ENCODE assay signal across 28 cellular contexts in genomic region chr7:140261522-140261921, GRCh38.
DNase-seq lines count a peak whose midpoint lies in the region; ATAC-seq, FAIRE-seq and TF ChIP-seq lines count a peak whose summit lies in the region.
"Had no signal": no experiment of that assay in that cellular context is flagged by ENCODE, and none has a peak within 500 bp of the region (broad histone marks: within the 10 kb centered on the region; RNA-seq: fewer than 3 reads in every experiment).

No MANE protein-coding gene starts in this region.

- H3K27me3 ChIP-seq in heart left ventricle = peaks cover 0 to 3% (median 0%) of the 10 kb centered on the region in 9 donors
- peaks cover 2% of the 10 kb centered on the region for H3K27me3 ChIP-seq in bronchial epithelial cell (ENCODE audit: control insufficient read depth, insufficient read depth, low read length)
- no peaks in the 10 kb centered on the region for H3K27me3 ChIP-seq in prostate gland (replicated peaks; ENCODE audit: insufficient read depth)
- H3K27me3 ChIP-seq: sigmoid colon, SJCRH30, upper lobe of right lung had no signal

- TF ChIP-seq CTCF in heart left ventricle (IDR thresholded peaks at IDR 0.05) = no peak
- TF ChIP-seq CTCF in NB4 (IDR thresholded peaks at IDR 0.05; ENCODE audit: low read depth, low read length) = no peak
- no peak for TF ChIP-seq CTCF in bronchial epithelial cell (IDR thresholded peaks at IDR 0.05; ENCODE audit: insufficient read depth, low read length, severe bottlenecking)
- TF ChIP-seq CTCF in prostate gland (IDR thresholded peaks at IDR 0.05) = no peak

- H3K4me1 ChIP-seq in heart left ventricle (peaks cover 0 to 12% (median 0%) of the 10 kb centered on the region in 12 donors), prostate gland (replicated peaks) (no peaks in the 10 kb centered on the region)
- H3K4me1 ChIP-seq: sigmoid colon, SJCRH30, upper lobe of right lung had no signal

- ATAC-seq in heart left ventricle = no peak
- no peak for ATAC-seq in Right ventricle myocardium superior (ENCODE audit: poor library complexity)
- no peak for ATAC-seq in stimulated activated effector memory CD8-positive, alpha-beta T cell treated with anti-CD3 and anti-CD28 coated beads, Interleukin-12 subunit alpha, Interleukin-12 subunit beta, amount 100 ng/mL, for 72 hours
- ATAC-seq: stimulated activated naive CD8-positive, alpha-beta T cell treated with anti-CD3 and anti-CD28 coated beads, Interleukin-15, amount 100 ng/mL, for 72 hours; upper lobe of right lung had no signal

- H3K27ac ChIP-seq in heart left ventricle = peak overlapping the region in 7 of 12 donors; percentile 13 to 61 (median 50)
- no peak overlapping the region for H3K27ac ChIP-seq in prostate gland
- H3K27ac ChIP-seq: coronary artery, HL-60, sigmoid colon, SJCRH30, upper lobe of right lung had no signal

- peak; percentile 40 for FAIRE-seq in bronchial epithelial cell (lab: Jason Lieb, UNC)
- FAIRE-seq: GM19239 had no signal

- no peak overlapping the region for H3K4me3 ChIP-seq in heart left ventricle
- no peak overlapping the region for H3K4me3 ChIP-seq in NB4 (ENCODE audit: low read depth, low read length)
- no peak overlapping the region for H3K4me3 ChIP-seq in bronchial epithelial cell (ENCODE audit: low read depth, low read length)
- no peak overlapping the region for H3K4me3 ChIP-seq in prostate gland
- H3K4me3 ChIP-seq: coronary artery, sigmoid colon, SJCRH30, upper lobe of right lung had no signal

- peaks cover 35% of the 10 kb centered on the region for H3K4me1 Mint-ChIP-seq in stimulated activated effector memory CD8-positive, alpha-beta T cell treated with anti-CD3 and anti-CD28 coated beads, Interleukin-12 subunit alpha, Interleukin-12 subunit beta, amount 100 ng/mL, for 72 hours
- H3K4me1 Mint-ChIP-seq: brain, mesothelial cell of epicardium had no signal

- TF ChIP-seq POLR2A in heart left ventricle (IDR thresholded peaks at IDR 0.05) = no peak
- TF ChIP-seq POLR2A in NB4 (IDR thresholded peaks at IDR 0.05; ENCODE audit: extremely low read depth, insufficient read length) = no peak
- no peak for TF ChIP-seq POLR2A in prostate gland (IDR thresholded peaks at IDR 0.05)

- intact Hi-C loops in heart left ventricle (cut with DNase I) (no loop called here), Right ventricle myocardium superior (cut with DNase I) (no loop called here), prostate gland (cut with DNase I) (no loop called here)

- WGBS in heart left ventricle, 4 donors = 62 to 70% (median 68%) methylated on average over 1 of the region's 1 CpG
- 91% methylated on average over 1 of the region's 1 CpG for WGBS in prostate gland

- peaks cover 4% of the 10 kb centered on the region for H3K9me3 Mint-ChIP-seq in stimulated activated effector memory CD8-positive, alpha-beta T cell treated with anti-CD3 and anti-CD28 coated beads, Interleukin-12 subunit alpha, Interleukin-12 subunit beta, amount 100 ng/mL, for 72 hours

- peak overlapping the region; percentile 17 for H3K27ac Mint-ChIP-seq in stimulated activated effector memory CD8-positive, alpha-beta T cell treated with anti-CD3 and anti-CD28 coated beads, Interleukin-12 subunit alpha, Interleukin-12 subunit beta, amount 100 ng/mL, for 72 hours
- H3K27ac Mint-ChIP-seq: brain, mesothelial cell of epicardium had no signal

- H3K36me3 Mint-ChIP-seq in stimulated activated effector memory CD8-positive, alpha-beta T cell treated with anti-CD3 and anti-CD28 coated beads, Interleukin-12 subunit alpha, Interleukin-12 subunit beta, amount 100 ng/mL, for 72 hours = no peaks in the 10 kb centered on the region
- H3K36me3 Mint-ChIP-seq: brain, mesothelial cell of epicardium had no signal

- no peak for DNase-seq in heart left ventricle
- DNase-seq in Right ventricle myocardium superior = no peak
- peak; percentile 55 for DNase-seq in NB4 (ENCODE audit: low read depth)
- no peak for DNase-seq in bronchial epithelial cell (ENCODE audit: low read depth)
- DNase-seq in stimulated activated effector memory CD8-positive, alpha-beta T cell treated with anti-CD3 and anti-CD28 coated beads, Interleukin-12 subunit alpha, Interleukin-12 subunit beta, amount 100 ng/mL, for 72 hours (ENCODE audit: low spot score in 2 of 2) = no peak
- no peak for DNase-seq in SKM-1 (lab: John Stamatoyannopoulos, UW; ENCODE audit: unreplicated experiment)
- no peak for DNase-seq in prostate gland (ENCODE audit: low spot score)
- no peak for DNase-seq in HUDEP-2 (lab: John Stamatoyannopoulos, UW; ENCODE audit: unreplicated experiment in 76 of 76)
- DNase-seq: activated naive CD4-positive, alpha-beta T cell treated with anti-CD3 and anti-CD28 coated beads, Interleukin-2, amount 50 U/mL, for 16 hours; activated T-cell treated with anti-CD3 and anti-CD28 coated beads for 4 hours; foreskin fibroblast; H7; KG1; NCI-H1105; NCI-H2081 treated with DMSO at 0.1 percent for 48 hours; NCI-H524 treated with DMSO at 0.1 percent for 48 hours; occipital lobe; stimulated activated CD4-positive, alpha-beta T cell treated with anti-CD3 and anti-CD28 coated beads, Interleukin-1b, Interleukin-23, amount 100 ng/mL, for 48 hours; stimulated activated naive CD8-positive, alpha-beta T cell treated with anti-CD3 and anti-CD28 coated beads, Interleukin-15, amount 100 ng/mL, for 72 hours; T1000; upper lobe of right lung had no signal

- H3K9me3 ChIP-seq in heart left ventricle (peaks cover 0 to 5% (median 0%) of the 10 kb centered on the region in 12 donors), prostate gland (no peaks in the 10 kb centered on the region)
- H3K9me3 ChIP-seq: sigmoid colon, SJCRH30, upper lobe of right lung had no signal

- H3K36me3 ChIP-seq in heart left ventricle = no peaks in the 10 kb centered on the region
- H3K36me3 ChIP-seq in bronchial epithelial cell (ENCODE audit: control insufficient read depth, insufficient read depth, low read length) = no peaks in the 10 kb centered on the region
- H3K36me3 ChIP-seq in prostate gland = no peaks in the 10 kb centered on the region
- H3K36me3 ChIP-seq: sigmoid colon, SJCRH30, upper lobe of right lung had no signal

- no peak overlapping the region for H3K4me3 Mint-ChIP-seq in stimulated activated effector memory CD8-positive, alpha-beta T cell treated with anti-CD3 and anti-CD28 coated beads, Interleukin-12 subunit alpha, Interleukin-12 subunit beta, amount 100 ng/mL, for 72 hours
- H3K4me3 Mint-ChIP-seq: brain; mesothelial cell of epicardium; stimulated activated naive CD8-positive, alpha-beta T cell treated with anti-CD3 and anti-CD28 coated beads, Interleukin-15, amount 100 ng/mL, for 72 hours had no signal

Comparison
In these comparisons a context has a peak if more than half of its experiments do, and no peak if none do; other contexts are left out.
1. H3K27ac ChIP-seq: peak in heart left ventricle (7 of 12); none in prostate gland (0 of 2).